22 cellular contexts compared by ENCODE assay signal in the genomic region with DNA sequence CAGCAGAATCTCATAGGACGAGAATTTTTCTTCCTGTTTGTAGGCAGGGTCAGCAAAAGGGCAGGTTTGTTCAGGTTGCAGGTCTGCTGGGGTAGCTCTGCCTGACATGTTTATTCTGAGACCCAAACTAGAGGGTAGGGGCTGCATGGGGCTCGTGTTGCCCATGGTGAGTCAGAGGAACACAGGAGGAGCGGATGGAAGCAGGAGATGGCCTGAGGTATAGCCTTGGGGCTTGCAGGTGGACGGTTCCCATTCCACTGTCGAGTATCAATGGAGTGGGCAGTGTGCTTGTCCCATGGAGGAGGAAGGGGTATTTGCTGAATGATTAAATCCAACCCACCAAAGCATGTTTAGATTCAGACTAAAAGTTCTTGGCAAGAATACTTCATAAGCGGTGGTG.
"Had no signal": no experiment of that assay in that cellular context is flagged by ENCODE, and none has a peak within 500 bp of the region (broad histone marks: within the 10 kb centered on the region; RNA-seq: fewer than 3 reads in every experiment).

No MANE protein-coding gene starts in this region.

- ATAC-seq: activated CD8-positive, alpha-beta memory T cell treated with anti-CD3 and anti-CD28 coated beads, Interleukin-2, amount 10 ng/mL, durations not matched to agents 7 days and 5 days; activated CD8-positive, alpha-beta T cell treated with anti-CD3 and anti-CD28 coated beads for 36 hours; stimulated activated naive B cell treated with anti-CD40 and anti-IgM and Interleukin-4, amounts not matched to agents 10 μg/mL and 1 μg/mL and 100 μg/mL, for 72 hours had no signal

- H3K36me3 ChIP-seq: ascending aorta, colonic mucosa, esophagus muscularis mucosa, neural progenitor cell, prostate gland, vagina, WERI-Rb-1 had no signal

- DNase-seq: activated CD4-positive, alpha-beta T cell treated with anti-CD3 and anti-CD28 coated beads, Interleukin-2, amount 10 ng/mL, durations not matched to agents 7 days and 5 days; activated CD4-positive, CD25-positive, alpha-beta regulatory T cell treated with anti-CD3 and anti-CD28 coated beads, Interleukin-2, amount 50 U/mL, for 72 hours; activated CD8-positive, alpha-beta memory T cell treated with anti-CD3 and anti-CD28 coated beads, Interleukin-2, amount 10 ng/mL, durations not matched to agents 7 days and 5 days; activated CD8-positive, alpha-beta T cell treated with anti-CD3 and anti-CD28 coated beads for 36 hours; activated effector memory CD4-positive, alpha-beta T cell treated with anti-CD3 and anti-CD28 coated beads, Interleukin-2, amount 50 U/mL, for 16 hours; activated naive CD4-positive, alpha-beta T cell treated with anti-CD3 and anti-CD28 coated beads, Interleukin-2, amount 50 U/mL, for 16 hours; activated T-cell treated with anti-CD3 and anti-CD28 coated beads for 4 hours; colonic mucosa; hypothalamus; mesenchymal stem cell; naive B cell; stimulated activated CD4-positive, alpha-beta T cell treated with anti-CD3 and anti-CD28 coated beads, Interleukin-2, amount 100 ng/mL, for 48 hours; stimulated activated CD8-positive, alpha-beta memory T cell treated with anti-CD3 and anti-CD28 coated beads, Interleukin-4, amount 100 ng/mL, for 48 hours; stimulated activated naive B cell treated with anti-CD40 and anti-IgM and Interleukin-4, amounts not matched to agents 10 μg/mL and 1 μg/mL and 100 μg/mL, for 72 hours; testis; WERI-Rb-1 had no signal

- H3K9me3 ChIP-seq: ascending aorta, colonic mucosa, esophagus muscularis mucosa, prostate gland, testis, vagina had no signal

- H3K4me3 Mint-ChIP-seq: activated CD4-positive, alpha-beta T cell treated with anti-CD3 and anti-CD28 coated beads, Interleukin-2, amount 10 ng/mL, durations not matched to agents 7 days and 5 days; activated CD8-positive, alpha-beta memory T cell treated with anti-CD3 and anti-CD28 coated beads, Interleukin-2, amount 10 ng/mL, durations not matched to agents 7 days and 5 days; activated CD8-positive, alpha-beta T cell treated with anti-CD3 and anti-CD28 coated beads for 36 hours; naive B cell; neural progenitor cell; stimulated activated naive B cell treated with anti-CD40 and anti-IgM and Interleukin-4, amounts not matched to agents 10 μg/mL and 1 μg/mL and 100 μg/mL, for 72 hours; T-helper 2 cell treated with Interferon-gamma antibody and Interleukin-4, amounts not matched to agents 5 μg/mL and 100 μg/mL, for 36 hours had no signal

- H3K9me3 Mint-ChIP-seq: activated CD4-positive, alpha-beta T cell treated with anti-CD3 and anti-CD28 coated beads, Interleukin-2, amount 10 ng/mL, durations not matched to agents 7 days and 5 days; T-helper 2 cell treated with Interferon-gamma antibody and Interleukin-4, amounts not matched to agents 5 μg/mL and 100 μg/mL, for 36 hours had no signal

- H3K4me3 ChIP-seq: ascending aorta, colonic mucosa, esophagus muscularis mucosa, neural progenitor cell, prostate gland, testis, vagina had no signal

- H3K27me3 Mint-ChIP-seq: activated CD4-positive, alpha-beta T cell treated with anti-CD3 and anti-CD28 coated beads, Interleukin-2, amount 10 ng/mL, durations not matched to agents 7 days and 5 days; activated CD8-positive, alpha-beta memory T cell treated with anti-CD3 and anti-CD28 coated beads, Interleukin-2, amount 10 ng/mL, durations not matched to agents 7 days and 5 days; activated CD8-positive, alpha-beta T cell treated with anti-CD3 and anti-CD28 coated beads for 36 hours had no signal

- H3K27me3 ChIP-seq: ascending aorta, colonic mucosa, esophagus muscularis mucosa, neural progenitor cell, testis, vagina had no signal

- H3K4me1 Mint-ChIP-seq: activated CD4-positive, alpha-beta T cell treated with anti-CD3 and anti-CD28 coated beads, Interleukin-2, amount 10 ng/mL, durations not matched to agents 7 days and 5 days; activated CD8-positive, alpha-beta memory T cell treated with anti-CD3 and anti-CD28 coated beads, Interleukin-2, amount 10 ng/mL, durations not matched to agents 7 days and 5 days; naive B cell; neural progenitor cell; stimulated activated naive B cell treated with anti-CD40 and anti-IgM and Interleukin-4, amounts not matched to agents 10 μg/mL and 1 μg/mL and 100 μg/mL, for 72 hours had no signal

- H3K4me1 ChIP-seq: ascending aorta, colonic mucosa, neural progenitor cell, prostate gland, testis, vagina had no signal

- H3K27ac Mint-ChIP-seq: activated CD4-positive, alpha-beta T cell treated with anti-CD3 and anti-CD28 coated beads, Interleukin-2, amount 10 ng/mL, durations not matched to agents 7 days and 5 days; activated CD8-positive, alpha-beta memory T cell treated with anti-CD3 and anti-CD28 coated beads, Interleukin-2, amount 10 ng/mL, durations not matched to agents 7 days and 5 days; activated CD8-positive, alpha-beta T cell treated with anti-CD3 and anti-CD28 coated beads for 36 hours; naive B cell; neural progenitor cell; stimulated activated naive B cell treated with anti-CD40 and anti-IgM and Interleukin-4, amounts not matched to agents 10 μg/mL and 1 μg/mL and 100 μg/mL, for 72 hours; T-helper 2 cell treated with Interferon-gamma antibody and Interleukin-4, amounts not matched to agents 5 μg/mL and 100 μg/mL, for 36 hours had no signal

- H3K36me3 Mint-ChIP-seq: naive B cell had no signal

- H3K27ac ChIP-seq: ascending aorta, colonic mucosa, esophagus muscularis mucosa, neural progenitor cell, prostate gland, testis, vagina, WERI-Rb-1 had no signal
